10 cellular contexts compared by ENCODE assay signal in the genomic region with DNA sequence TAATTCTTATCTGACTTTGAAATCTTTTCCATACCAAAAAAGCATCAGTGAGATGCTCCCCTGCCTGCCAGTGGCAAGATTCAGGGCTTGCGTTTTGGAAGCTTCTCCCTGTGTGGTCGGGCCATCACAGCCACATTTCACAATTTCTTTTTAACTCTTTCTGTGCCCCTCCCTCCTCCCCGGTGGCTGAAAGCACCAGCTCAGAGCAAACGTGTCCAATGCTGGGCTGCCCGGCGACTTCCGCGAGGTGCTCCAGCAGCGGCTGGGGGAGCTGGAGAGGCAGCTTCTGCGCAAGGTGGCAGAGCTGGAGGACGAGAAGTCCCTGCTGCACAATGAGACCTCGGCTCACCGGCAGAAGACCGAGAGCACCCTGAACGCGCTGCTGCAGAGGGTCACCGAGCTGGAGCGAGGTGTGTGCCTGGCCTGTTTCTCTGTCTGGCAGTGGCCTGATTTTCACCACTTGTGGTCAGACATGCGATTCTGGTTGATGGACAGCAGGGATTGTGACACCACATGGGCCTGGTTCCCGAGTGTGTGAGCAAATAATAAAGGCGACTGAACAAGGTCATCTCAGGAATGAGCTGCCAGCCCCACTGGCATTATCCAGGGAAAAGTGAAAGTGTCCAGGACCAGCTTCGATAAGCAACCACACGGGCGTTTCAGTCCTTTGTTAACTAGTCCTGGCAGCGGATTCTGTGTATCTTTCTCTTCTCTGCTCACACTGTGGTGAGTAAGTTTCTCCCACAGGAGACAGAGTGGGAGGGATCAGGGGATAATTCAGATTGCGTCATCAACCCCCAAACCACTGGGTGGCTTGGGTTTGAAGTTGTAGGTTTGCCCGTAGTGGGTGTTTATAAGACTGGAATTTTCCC. TPM values are rescaled to one million over a fixed set of nuclear protein-coding genes. Genes with fewer than 3 reads are reported as not detected.
DNase-seq lines count a peak whose midpoint lies in the region; TF ChIP-seq lines count a peak whose summit lies in the region.
"Had no signal": no experiment of that assay in that cellular context is flagged by ENCODE, and none has a peak within 500 bp of the region (broad histone marks: within the 10 kb centered on the region; RNA-seq: fewer than 3 reads in every experiment).

No MANE protein-coding gene starts in this region.

- H3K27ac ChIP-seq in dorsolateral prefrontal cortex, result peak overlapping the region in 13 of 59 donors; percentile 6 to 61 (median 26)
- no peak overlapping the region for H3K27ac ChIP-seq in osteoblast (ENCODE audit: low read depth, low read length)
- H3K27ac ChIP-seq: SJCRH30 had no signal

- intact Hi-C loops in dorsolateral prefrontal cortex (cut with DNase I), result loop anchor here (1.0 to 10.0 kb wide), 3 partner anchors 36 to 205 kb away; no protein-coding TSS in a partner anchor

- H3K9me3 ChIP-seq in osteoblast (ENCODE audit: low read depth, low read length), result no peaks in the 10 kb centered on the region
- H3K9me3 ChIP-seq: SJCRH30 had no signal

- no peak overlapping the region for H3K4me3 Mint-ChIP-seq in endothelial cell (ENCODE audit: unreplicated experiment)
- H3K4me3 Mint-ChIP-seq: activated naive CD8-positive, alpha-beta T cell had no signal

- no peaks in the 10 kb centered on the region for H3K79me2 ChIP-seq in osteoblast (ENCODE audit: insufficient read depth, low read length)

- H3K27me3 ChIP-seq in dorsolateral prefrontal cortex (peaks cover 0 to 73% (median 21%) of the 10 kb centered on the region in 45 donors), osteoblast (ENCODE audit: insufficient read depth, low read length) (peaks cover 29% of the 10 kb centered on the region)

- peak overlapping the region; percentile 79 for H3K4me2 ChIP-seq in osteoblast (ENCODE audit: insufficient read depth, low read length)

- H3K9me3 Mint-ChIP-seq in endothelial cell (ENCODE audit: unreplicated experiment), result no peaks in the 10 kb centered on the region

- peaks cover 7% of the 10 kb centered on the region for H4K20me1 ChIP-seq in osteoblast (ENCODE audit: insufficient read depth, low read length)

- peak overlapping the region in 49 of 59 donors; percentile 1 to 75 (median 34) for H3K4me3 ChIP-seq in dorsolateral prefrontal cortex
- peak overlapping the region; percentile 61 for H3K4me3 ChIP-seq in osteoblast (ENCODE audit: insufficient read depth, low read length)
- H3K4me3 ChIP-seq: SJCRH30 had no signal

- DNase-seq in GM10248 (ENCODE audit: extremely low spot score), result peak; percentile 15
- peak; percentile 22 for DNase-seq in NCI-H1105 (lab: John Stamatoyannopoulos, UW)
- peak in 2 of 10 donors; percentile 36 to 56 for DNase-seq in dorsolateral prefrontal cortex
- peak; percentile 94 for DNase-seq in osteoblast (ENCODE audit: insufficient read length, low spot score, missing footprints)
- no peak for DNase-seq in NCI-H226
- DNase-seq in endothelial cell (ENCODE audit: low spot score), result no peak
- no peak for DNase-seq in cerebellar cortex (ENCODE audit: low spot score)
- DNase-seq in GM19240 (ENCODE audit: insufficient read length, low spot score), result no peak
- DNase-seq: SJCRH30 had no signal

- peaks cover 14% of the 10 kb centered on the region for H3K4me1 ChIP-seq in osteoblast (ENCODE audit: insufficient read depth, low read length)
- H3K4me1 ChIP-seq: SJCRH30 had no signal

- no peak overlapping the region for H3K27ac Mint-ChIP-seq in endothelial cell (ENCODE audit: unreplicated experiment)
- H3K27ac Mint-ChIP-seq: activated naive CD8-positive, alpha-beta T cell had no signal

- H2AFZ ChIP-seq in osteoblast (ENCODE audit: low read length), result peak overlapping the region; percentile 74

- TF ChIP-seq CTCF in GM10248 (IDR thresholded peaks at IDR 0.05; ENCODE audit: control extremely low read depth, extremely low read depth, low read depth, missing control alignments) (no peak), dorsolateral prefrontal cortex (IDR thresholded peaks at IDR 0.05 in 54 of 56, conservative IDR thresholded peaks at IDR 0.05 in 2 of 56; ENCODE audit: low read depth in 1 of 56, partially characterized antibody in 56 of 56) (no peak), osteoblast (IDR thresholded peaks at IDR 0.05; ENCODE audit: extremely low read depth, low read depth, low read length) (no peak), endothelial cell (IDR thresholded peaks at IDR 0.05; ENCODE audit: unreplicated experiment) (no peak)

- H3K36me3 Mint-ChIP-seq in endothelial cell (ENCODE audit: low read depth, unreplicated experiment), result peaks cover 3% of the 10 kb centered on the region
- H3K36me3 Mint-ChIP-seq: activated naive CD8-positive, alpha-beta T cell had no signal

- H3K27me3 Mint-ChIP-seq in endothelial cell (ENCODE audit: unreplicated experiment), result peaks cover 9% of the 10 kb centered on the region

- peaks cover 3% of the 10 kb centered on the region for H3K4me1 Mint-ChIP-seq in endothelial cell (ENCODE audit: unreplicated experiment)

- CTCF ChIA-PET in GM10248 (lab: Yijun Ruan, JAX), result interaction anchor here (1.0 to 1.1 kb wide), 2 partner anchors 14 to 126 kb away, joined by 3 read pairs; no protein-coding TSS in a partner anchor

- H3K36me3 ChIP-seq in osteoblast (ENCODE audit: insufficient read depth, low read length), result no peaks in the 10 kb centered on the region
- H3K36me3 ChIP-seq: SJCRH30 had no signal

- POLR2A ChIA-PET in GM10248 (lab: Yijun Ruan, JAX), result no interaction called here

RNA-seq across cellular contexts. Expression of a gene that starts 2.6 kb away (rescaled TPM):
- 100 to 1,000 TPM in 6 of 120 experiments, 10 to 100 TPM in 114; 10.7 to 199 (median 28.8) TPM for total RNA-seq in dorsolateral prefrontal cortex
- total RNA-seq in osteoblast, result 1.1 and 2.4 TPM in 2 replicates
- 0.44 TPM for total RNA-seq in endothelial cell (ENCODE audit: unreplicated experiment)
- total RNA-seq: SJCRH30 had no signal

Comparison
In these comparisons a context has a peak if more than half of its experiments do, and no peak if none do; other contexts are left out.
1. DNase-seq: peak in GM10248 (single experiment), NCI-H1105 (single experiment) and osteoblast (single experiment); none in NCI-H226 (single experiment), endothelial cell (single experiment), cerebellar cortex (single experiment) and GM19240 (single experiment).